ENCODE assay signal across 1 cellular context in the genomic region with DNA sequence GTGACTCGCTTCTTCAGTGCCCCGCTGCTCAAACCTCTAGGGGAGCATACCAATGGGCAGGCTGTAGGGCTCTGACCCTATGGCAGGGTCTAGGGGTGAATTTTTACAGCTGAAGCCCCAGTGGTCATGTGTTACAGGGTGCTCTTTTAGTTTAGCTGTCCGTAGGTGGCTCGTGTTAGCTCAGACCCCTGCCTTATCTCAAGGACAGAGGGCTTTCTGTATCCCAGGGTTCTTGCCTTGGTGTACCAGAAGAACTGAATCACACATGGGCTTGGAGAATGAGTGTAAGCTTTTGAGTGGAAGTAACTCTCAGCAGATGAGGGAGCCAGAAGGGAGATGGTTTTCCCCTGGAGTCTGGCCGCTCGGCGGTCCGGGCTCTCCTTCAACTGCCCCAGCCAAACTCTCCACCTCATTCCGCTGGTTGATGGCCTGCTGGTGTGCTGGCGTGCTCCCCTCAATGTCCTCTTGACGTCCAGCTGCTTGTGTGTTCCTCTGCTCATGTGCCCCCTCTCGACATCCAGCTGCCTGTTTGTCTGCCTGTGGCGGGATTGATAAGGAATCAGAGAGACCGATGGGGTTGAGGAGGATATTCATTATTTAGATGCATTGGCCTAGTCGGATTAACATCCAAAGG.
TF ChIP-seq lines count a peak whose summit lies in the region.

No MANE protein-coding gene starts in this region.

TF ChIP-seq in K562, 482 proteins besides CTCF, POLR2A, EP300 and RAD21 (continued from another document):
- TF ChIP-seq ILF3 (IDR thresholded peaks at IDR 0.05; ENCODE audit: borderline replicate concordance) (no peak), CTBP1 (IDR thresholded peaks at IDR 0.05; ENCODE audit: borderline replicate concordance) (no peak), SMARCC2 (IDR thresholded peaks at IDR 0.05; ENCODE audit: low read depth) (no peak), SREBF2 (CRISPR knock-in tag; IDR thresholded peaks at IDR 0.05) (no peak), MCM2 (IDR thresholded peaks at IDR 0.05; ENCODE audit: low read depth) (no peak), CXXC5 (CRISPR knock-in tag; IDR thresholded peaks at IDR 0.05) (peak; percentile 40; the same call in 1 of the 2 replicates), PURB (CRISPR knock-in tag; IDR thresholded peaks at IDR 0.05; ENCODE audit: low read depth) (no peak), ZNF41 (CRISPR knock-in tag; conservative IDR thresholded peaks at IDR 0.05) (no peak), TARDBP (IDR thresholded peaks at IDR 0.05) (no peak), CCNT2 (IDR thresholded peaks at IDR 0.05; ENCODE audit: borderline replicate concordance, extremely low read depth, insufficient read length, low read depth, low read length) (no peak), ATF1 (CRISPR knock-in tag; IDR thresholded peaks at IDR 0.05) (no peak), ATF1 (tag; IDR thresholded peaks at IDR 0.05) (peak; percentile 31; the same call in 1 of the 2 replicates), KLF13 (tag; IDR thresholded peaks at IDR 0.05; ENCODE audit: borderline replicate concordance, low read depth) (no peak), NUFIP1 (IDR thresholded peaks at IDR 0.05; ENCODE audit: partially characterized antibody) (no peak), POLR2AphosphoS2 (IDR thresholded peaks at IDR 0.05; ENCODE audit: low read length) (no peak), NCOA1 (IDR thresholded peaks at IDR 0.05; ENCODE audit: low read depth) (no peak), NR2C2 (CRISPR knock-in tag; IDR thresholded peaks at IDR 0.05) (no peak), NR2C2 (tag; IDR thresholded peaks at IDR 0.05) (no peak), NFATC3 (IDR thresholded peaks at IDR 0.05) (no peak), BCOR (IDR thresholded peaks at IDR 0.05) (0 out of 2 replicates have a peak, but pooled peaks have one; percentile 8), ZBTB8A (IDR thresholded peaks at IDR 0.05; ENCODE audit: partially characterized antibody) (no peak), XRCC5 (IDR thresholded peaks at IDR 0.05; ENCODE audit: low read depth, low read length) (no peak), PTBP1 (IDR thresholded peaks at IDR 0.05; ENCODE audit: low read depth, low read length) (no peak), GABPA (tag; conservative IDR thresholded peaks at IDR 0.05; ENCODE audit: low read depth) (no peak), SMC3 (conservative IDR thresholded peaks at IDR 0.05; ENCODE audit: insufficient read depth, low read depth, low read length) (no peak), CHD4 (IDR thresholded peaks at IDR 0.05; ENCODE audit: insufficient read depth, insufficient replicate concordance, low read depth, low read length, poor library complexity, severe bottlenecking) (no peak), SAFB (IDR thresholded peaks at IDR 0.05; ENCODE audit: borderline replicate concordance, low read depth, low read length) (no peak)
- TF ChIP-seq, protein P1, sequence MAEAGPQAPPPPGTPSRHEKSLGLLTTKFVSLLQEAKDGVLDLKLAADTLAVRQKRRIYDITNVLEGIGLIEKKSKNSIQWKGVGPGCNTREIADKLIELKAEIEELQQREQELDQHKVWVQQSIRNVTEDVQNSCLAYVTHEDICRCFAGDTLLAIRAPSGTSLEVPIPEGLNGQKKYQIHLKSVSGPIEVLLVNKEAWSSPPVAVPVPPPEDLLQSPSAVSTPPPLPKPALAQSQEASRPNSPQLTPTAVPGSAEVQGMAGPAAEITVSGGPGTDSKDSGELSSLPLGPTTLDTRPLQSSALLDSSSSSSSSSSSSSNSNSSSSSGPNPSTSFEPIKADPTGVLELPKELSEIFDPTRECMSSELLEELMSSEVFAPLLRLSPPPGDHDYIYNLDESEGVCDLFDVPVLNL (CRISPR knock-in tag; IDR thresholded peaks at IDR 0.05; ENCODE audit: low read depth), result no peak
- TF ChIP-seq, protein P2, sequence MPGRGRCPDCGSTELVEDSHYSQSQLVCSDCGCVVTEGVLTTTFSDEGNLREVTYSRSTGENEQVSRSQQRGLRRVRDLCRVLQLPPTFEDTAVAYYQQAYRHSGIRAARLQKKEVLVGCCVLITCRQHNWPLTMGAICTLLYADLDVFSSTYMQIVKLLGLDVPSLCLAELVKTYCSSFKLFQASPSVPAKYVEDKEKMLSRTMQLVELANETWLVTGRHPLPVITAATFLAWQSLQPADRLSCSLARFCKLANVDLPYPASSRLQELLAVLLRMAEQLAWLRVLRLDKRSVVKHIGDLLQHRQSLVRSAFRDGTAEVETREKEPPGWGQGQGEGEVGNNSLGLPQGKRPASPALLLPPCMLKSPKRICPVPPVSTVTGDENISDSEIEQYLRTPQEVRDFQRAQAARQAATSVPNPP (IDR thresholded peaks at IDR 0.05; ENCODE audit: borderline replicate concordance, insufficient read depth, insufficient read length), result no peak
- TF ChIP-seq, protein P3, sequence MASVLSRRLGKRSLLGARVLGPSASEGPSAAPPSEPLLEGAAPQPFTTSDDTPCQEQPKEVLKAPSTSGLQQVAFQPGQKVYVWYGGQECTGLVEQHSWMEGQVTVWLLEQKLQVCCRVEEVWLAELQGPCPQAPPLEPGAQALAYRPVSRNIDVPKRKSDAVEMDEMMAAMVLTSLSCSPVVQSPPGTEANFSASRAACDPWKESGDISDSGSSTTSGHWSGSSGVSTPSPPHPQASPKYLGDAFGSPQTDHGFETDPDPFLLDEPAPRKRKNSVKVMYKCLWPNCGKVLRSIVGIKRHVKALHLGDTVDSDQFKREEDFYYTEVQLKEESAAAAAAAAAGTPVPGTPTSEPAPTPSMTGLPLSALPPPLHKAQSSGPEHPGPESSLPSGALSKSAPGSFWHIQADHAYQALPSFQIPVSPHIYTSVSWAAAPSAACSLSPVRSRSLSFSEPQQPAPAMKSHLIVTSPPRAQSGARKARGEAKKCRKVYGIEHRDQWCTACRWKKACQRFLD (CRISPR knock-in tag; IDR thresholded peaks at IDR 0.05), result peak; percentile 51; the same call in 1 of the 2 replicates
